ENCODE assay signal across 23 cellular contexts in the genomic region with DNA sequence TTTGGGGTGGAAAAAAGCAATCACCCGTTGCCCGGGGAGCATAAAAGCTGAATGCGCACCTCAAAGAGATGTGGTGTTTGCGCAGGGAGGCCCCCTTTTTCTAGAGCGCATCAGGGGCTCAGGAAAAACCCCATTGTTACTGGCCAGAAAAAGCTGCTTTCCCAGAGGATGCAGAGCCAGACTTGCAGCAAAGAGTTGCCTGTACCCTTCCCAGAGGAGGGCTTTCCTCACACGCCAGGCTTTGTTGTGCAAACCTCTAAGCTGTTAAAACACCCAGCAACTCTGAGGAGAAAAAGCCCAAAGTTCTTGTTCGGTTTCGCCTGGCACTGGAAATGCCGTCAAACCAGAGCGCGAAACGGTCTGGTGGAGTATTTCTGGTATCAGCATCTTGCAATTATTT. TPM values are rescaled to one million over a fixed set of nuclear protein-coding genes. Genes with fewer than 3 reads are reported as not detected.
"Had no signal": no experiment of that assay in that cellular context is flagged by ENCODE, and none has a peak within 500 bp of the region (broad histone marks: within the 10 kb centered on the region; RNA-seq: fewer than 3 reads in every experiment).

No MANE protein-coding gene starts in this region.

- H3K4me3 ChIP-seq: gastroesophageal sphincter, heart right ventricle, left ventricle myocardium inferior, skin epidermis, tibial nerve, vagina had no signal

- DNase-seq: activated CD4-positive, alpha-beta memory T cell treated with anti-CD3 and anti-CD28 coated beads, Interleukin-2, amount 10 ng/mL, durations not matched to agents 7 days and 5 days; activated CD4-positive, alpha-beta T cell treated with anti-CD3 and anti-CD28 coated beads for 4 hours; activated CD8-positive, alpha-beta memory T cell treated with anti-CD3 and anti-CD28 coated beads, Interleukin-2, amount 50 U/mL, for 4 hours; activated gamma-delta T cell treated with Interleukin-2 at 50 U/mL for 16 hours; amygdala; effector memory CD8-positive, alpha-beta T cell; heart right ventricle; left ventricle myocardium inferior; natural killer cell; occipital lobe; stimulated activated CD4-positive, alpha-beta T cell treated with anti-CD3 and anti-CD28 coated beads, Interleukin-4, amount 100 ng/mL, for 4 hours; stimulated activated CD8-positive, alpha-beta memory T cell treated with anti-CD3 and anti-CD28 coated beads, Interleukin-4, amount 100 ng/mL, for 48 hours; stimulated activated naive CD4-positive, alpha-beta T cell treated with Interleukin-2 at 50 U/mL for 16 hours; substantia nigra; T-helper 2 cell had no signal

- ATAC-seq: effector memory CD8-positive, alpha-beta T cell; gastroesophageal sphincter; heart right ventricle; natural killer cell had no signal

- H3K27ac ChIP-seq: epithelial cell of prostate, gastroesophageal sphincter, heart right ventricle, left ventricle myocardium inferior, skin epidermis, tibial nerve, vagina had no signal

- H3K36me3 ChIP-seq: gastroesophageal sphincter, heart right ventricle, left ventricle myocardium inferior, tibial nerve, vagina had no signal

- H3K9me3 ChIP-seq: gastroesophageal sphincter, heart right ventricle, left ventricle myocardium inferior, tibial nerve, vagina had no signal

- H3K27me3 ChIP-seq: vagina had no signal

- H3K4me1 ChIP-seq: vagina had no signal

RNA-seq across cellular contexts. Expression of a gene that starts 29.3 kb away (rescaled TPM):
- total RNA-seq: activated CD4-positive, alpha-beta memory T cell treated with anti-CD3 and anti-CD28 coated beads, Interleukin-2, amount 10 ng/mL, durations not matched to agents 7 days and 5 days; fibroblast of lung; gastroesophageal sphincter; heart right ventricle; kidney epithelial cell; left ventricle myocardium inferior; natural killer cell; occipital lobe; posterior vena cava; tibial nerve; vagina had no signal
- polyA plus RNA-seq: fibroblast of lung, heart right ventricle had no signal
